Comparison of ENCODE assay signal across 19 cellular contexts in the genomic region with DNA sequence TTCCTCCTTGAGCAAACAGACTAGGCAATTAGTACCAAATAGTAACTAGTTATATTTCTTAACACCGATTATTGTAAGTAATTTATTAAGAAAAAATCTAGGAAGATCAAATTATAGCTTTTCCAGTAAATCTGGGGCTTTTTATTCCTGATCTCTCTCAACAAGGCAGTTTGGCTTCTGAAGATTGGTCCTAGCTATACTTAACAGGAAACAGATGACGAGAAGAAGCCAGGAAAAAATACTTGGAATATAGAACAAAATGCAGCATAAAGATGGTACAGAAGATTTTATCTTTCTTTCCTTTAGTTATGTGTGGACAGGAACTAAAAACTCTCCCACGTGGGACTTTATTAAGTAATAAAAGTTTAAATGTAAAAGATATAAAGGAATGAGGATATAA. TPM values are rescaled to one million over a fixed set of nuclear protein-coding genes. Genes with fewer than 3 reads are reported as not detected.
DNase-seq lines count a peak whose midpoint lies in the region; ATAC-seq and TF ChIP-seq lines count a peak whose summit lies in the region.
"Had no signal": no experiment of that assay in that cellular context is flagged by ENCODE, and none has a peak within 500 bp of the region (broad histone marks: within the 10 kb centered on the region; RNA-seq: fewer than 3 reads in every experiment).

No MANE protein-coding gene starts in this region.

- DNase-seq in CD14-positive monocyte (ENCODE audit: low spot score) (no peak), SK-N-SH (no peak), fibroblast of mammary gland (ENCODE audit: low read depth) (peak; percentile 35), psoas muscle (no peak), spleen (no peak), tibial artery (no peak), NCI-H345 (lab: John Stamatoyannopoulos, UW) (no peak), Calu3 (no peak)
- DNase-seq: AML-193; CD8-positive, alpha-beta T cell; HFFc6; MG63; NCI-H1105; NCI-H187; NCI-H2171 had no signal

- peaks cover 53% of the 10 kb centered on the region for H3K4me1 Mint-ChIP-seq in CD14-positive monocyte
- peaks cover 46% of the 10 kb centered on the region for H3K4me1 Mint-ChIP-seq in Calu3 (ENCODE audit: low read depth, unreplicated experiment)

- ATAC-seq in psoas muscle, result no peak
- ATAC-seq: A549; CD8-positive, alpha-beta T cell had no signal

- peak overlapping the region; percentile 10; the same call in 1 of the 2 replicates for H3K4me2 ChIP-seq in SK-N-SH
- H3K4me2 ChIP-seq: A549, KMS-11 had no signal

- H3K4me3 Mint-ChIP-seq in CD14-positive monocyte, result no peak overlapping the region
- no peak overlapping the region for H3K4me3 Mint-ChIP-seq in Calu3 (ENCODE audit: low read depth, unreplicated experiment)
- H3K4me3 Mint-ChIP-seq: CD8-positive, alpha-beta T cell; HFFc6 had no signal

- H4K20me1 ChIP-seq in SK-N-SH (ENCODE audit: insufficient read depth), result peaks cover 1% of the 10 kb centered on the region; the same call in 1 of the 2 replicates

- POLR2A ChIA-PET in SK-N-SH (lab: Yijun Ruan, JAX), result no interaction called here

- H3K27me3 Mint-ChIP-seq in CD14-positive monocyte (ENCODE audit: low read depth in 3 of 3), result no peaks in the 10 kb centered on the region
- H3K27me3 Mint-ChIP-seq in Calu3 (ENCODE audit: unreplicated experiment), result no peaks in the 10 kb centered on the region

- H3K36me3 ChIP-seq in SK-N-SH (replicated peaks in 1 of 2; ENCODE audit: control insufficient read depth in 1 of 2, insufficient read depth in 2 of 2, low read length in 1 of 2) (peaks cover 3% of the 10 kb centered on the region in 2 experiments), psoas muscle (ENCODE audit: insufficient read depth in 1 of 2, low read depth in 1 of 2) (peaks cover 2 to 6% of the 10 kb centered on the region in 2 donors), spleen (peaks cover 0 to 1% (median 0%) of the 10 kb centered on the region in 6 donors), tibial artery (no peaks in the 10 kb centered on the region)
- H3K36me3 ChIP-seq: MG63, SJSA1 had no signal

- H3K27me3 ChIP-seq in SK-N-SH (ENCODE audit: insufficient read depth), result no peaks in the 10 kb centered on the region
- H3K27me3 ChIP-seq in psoas muscle (ENCODE audit: insufficient read depth in 3 of 3, low read length in 2 of 3), result no peaks in the 10 kb centered on the region
- H3K27me3 ChIP-seq in spleen (replicated peaks in 1 of 7), result no peaks in the 10 kb centered on the region
- H3K27me3 ChIP-seq in tibial artery, result no peaks in the 10 kb centered on the region
- H3K27me3 ChIP-seq: MG63, SJSA1 had no signal

- no peak for TF ChIP-seq EP300 in SK-N-SH (IDR thresholded peaks at IDR 0.05; ENCODE audit: borderline replicate concordance in 1 of 2, low read depth in 1 of 2, low read length in 1 of 2)

- intact Hi-C loops in CD14-positive monocyte (cut with micrococcal nuclease) (no loop called here), psoas muscle (cut with DNase I) (no loop called here), spleen (cut with DNase I; ENCODE audit: low total_unique reads) (no loop called here), tibial artery (cut with DNase I; ENCODE audit: low total_unique reads) (no loop called here), Calu3 (cut with micrococcal nuclease; ENCODE audit: unreplicated experiment) (loop anchor here (2.0 kb wide), 1 partner anchor 46 kb away; no protein-coding TSS in a partner anchor)

- H3K9me2 ChIP-seq in SK-N-SH, result no peaks in the 10 kb centered on the region

- WGBS in SK-N-SH (ENCODE audit: low lambda C conversion rate), result 17% methylated on average over 3 of the region's 3 CpGs
- WGBS in psoas muscle, 3 donors, result 70 to 80% (median 73%) methylated on average over 3 of the region's 3 CpGs
- WGBS in spleen, 5 donors, result 60 to 73% (median 67%) methylated on average over 3 of the region's 3 CpGs

- peaks cover 29% of the 10 kb centered on the region for H3K79me2 ChIP-seq in SK-N-SH (ENCODE audit: insufficient read depth)

- CTCF ChIA-PET in SK-N-SH (lab: Yijun Ruan, JAX), result interaction anchor here (1.7 kb wide), 1 partner anchor 77 kb away, joined by 4 read pairs; no protein-coding TSS in a partner anchor
- CTCF ChIA-PET in Calu3 (lab: Charles Lee), result interaction anchor here (0.8 to 1.7 kb wide), 2 partner anchors 8 to 14 kb away, joined by 3 to 4 read pairs; partner anchors contain the start of gene B3GNT5

- no peak for TF ChIP-seq RAD21 in SK-N-SH (IDR thresholded peaks at IDR 0.05; ENCODE audit: low read length)

- no TSS peak for BruUV-seq in Calu3 (replicated peaks; lab: Mats Ljungman, UMichigan)

- no peak for TF ChIP-seq POLR2A in spleen (IDR thresholded peaks at IDR 0.05)

- 0 out of 2 replicates have a peak overlapping the region, but pooled peaks have one; percentile 4 for H2AFZ ChIP-seq in SK-N-SH (ENCODE audit: low read depth)

- H3K9me3 ChIP-seq in SK-N-SH (no peaks in the 10 kb centered on the region), psoas muscle (no peaks in the 10 kb centered on the region), spleen (no peaks in the 10 kb centered on the region), tibial artery (no peaks in the 10 kb centered on the region)
- H3K9me3 ChIP-seq: A549, MG63, SJSA1 had no signal

- H3K36me3 Mint-ChIP-seq in CD14-positive monocyte (peaks cover under 1 to 6% of the 10 kb centered on the region in 2 donors), Calu3 (ENCODE audit: insufficient read depth, unreplicated experiment) (peaks cover 33% of the 10 kb centered on the region)
- H3K36me3 Mint-ChIP-seq: CD8-positive, alpha-beta T cell had no signal

- peak overlapping the region; percentile 47 to 72 for H3K27ac ChIP-seq in SK-N-SH (ENCODE audit: low read depth in 2 of 2, low read length in 1 of 2)
- peak overlapping the region; percentile 12 for H3K27ac ChIP-seq in psoas muscle
- H3K27ac ChIP-seq in spleen, result peak overlapping the region in 2 of 8 donors; percentile 77 to 79
- no peak overlapping the region for H3K27ac ChIP-seq in tibial artery
- H3K27ac ChIP-seq: A549, KMS-11, RWPE1, SJSA1 had no signal

- H3K27ac Mint-ChIP-seq in CD14-positive monocyte (peak overlapping the region; percentile 92 to 97 (median 95)), Calu3 (ENCODE audit: unreplicated experiment) (no peak overlapping the region)
- H3K27ac Mint-ChIP-seq: CD8-positive, alpha-beta T cell; HFFc6 had no signal

- no peak overlapping the region for H3K9ac ChIP-seq in SK-N-SH
- H3K9ac ChIP-seq: KMS-11 had no signal

- no peak for TF ChIP-seq CTCF in CD14-positive monocyte (IDR thresholded peaks at IDR 0.05)
- no peak for TF ChIP-seq CTCF in SK-N-SH (IDR thresholded peaks at IDR 0.05)
- no peak for TF ChIP-seq CTCF in fibroblast of mammary gland (conservative IDR thresholded peaks at IDR 0.05; ENCODE audit: control insufficient read depth, insufficient read depth, low read depth, low read length)
- TF ChIP-seq CTCF in psoas muscle (IDR thresholded peaks at IDR 0.05), result no peak
- TF ChIP-seq CTCF in spleen (IDR thresholded peaks at IDR 0.05 in 8 of 11, conservative IDR thresholded peaks at IDR 0.05 in 3 of 11), result no peak
- TF ChIP-seq CTCF in tibial artery (IDR thresholded peaks at IDR 0.05), result no peak
- TF ChIP-seq CTCF in Calu3 (IDR thresholded peaks at IDR 0.05; ENCODE audit: unreplicated experiment), result no peak

- peaks cover 6% of the 10 kb centered on the region for H3F3A ChIP-seq in SK-N-SH (replicated peaks; ENCODE audit: insufficient read depth)

- peaks cover 0 to 19% of the 10 kb centered on the region in 2 experiments; a peak in 3 of 4 replicates for H3K4me1 ChIP-seq in SK-N-SH (ENCODE audit: control insufficient read depth in 1 of 2, insufficient read depth in 2 of 2, low read depth in 1 of 2, low read length in 1 of 2)
- peaks cover 53% of the 10 kb centered on the region for H3K4me1 ChIP-seq in psoas muscle
- H3K4me1 ChIP-seq in spleen, result peaks cover 0 to 54% (median 22%) of the 10 kb centered on the region in 6 donors
- H3K4me1 ChIP-seq in tibial artery, result peaks cover 0 to 2% (median 0%) of the 10 kb centered on the region in 4 donors

- H3K9me3 Mint-ChIP-seq in CD14-positive monocyte (no peaks in the 10 kb centered on the region), Calu3 (ENCODE audit: low read depth, unreplicated experiment) (no peaks in the 10 kb centered on the region)
- H3K9me3 Mint-ChIP-seq: CD8-positive, alpha-beta T cell; HFFc6 had no signal

- H3K4me3 ChIP-seq in SK-N-SH (ENCODE audit: low read depth in 2 of 2, low read length in 1 of 2) (no peak overlapping the region; a peak in 2 of 4 replicates), fibroblast of mammary gland (ENCODE audit: control insufficient read depth, low read depth, low read length) (no peak overlapping the region), psoas muscle (no peak overlapping the region), spleen (no peak overlapping the region), tibial artery (no peak overlapping the region)
- H3K4me3 ChIP-seq: A549, MG63, SJSA1 had no signal

TF ChIP-seq in SK-N-SH, 30 proteins besides CTCF, POLR2A, EP300 and RAD21 (continues in another document):
- no peak for TF ChIP-seq MEF2A (IDR thresholded peaks at IDR 0.05; ENCODE audit: borderline replicate concordance, low read depth)
- no peak for TF ChIP-seq GABPA (IDR thresholded peaks at IDR 0.05; ENCODE audit: low read depth)
- TF ChIP-seq JUND (IDR thresholded peaks at IDR 0.05), result peak; percentile 11; the same call in 1 of the 2 replicates
- TF ChIP-seq, protein P1, sequence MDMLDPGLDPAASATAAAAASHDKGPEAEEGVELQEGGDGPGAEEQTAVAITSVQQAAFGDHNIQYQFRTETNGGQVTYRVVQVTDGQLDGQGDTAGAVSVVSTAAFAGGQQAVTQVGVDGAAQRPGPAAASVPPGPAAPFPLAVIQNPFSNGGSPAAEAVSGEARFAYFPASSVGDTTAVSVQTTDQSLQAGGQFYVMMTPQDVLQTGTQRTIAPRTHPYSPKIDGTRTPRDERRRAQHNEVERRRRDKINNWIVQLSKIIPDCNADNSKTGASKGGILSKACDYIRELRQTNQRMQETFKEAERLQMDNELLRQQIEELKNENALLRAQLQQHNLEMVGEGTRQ (IDR thresholded peaks at IDR 0.05; ENCODE audit: borderline replicate concordance, low read depth, low read length), result no peak
- no peak for TF ChIP-seq MXI1 (IDR thresholded peaks at IDR 0.05; ENCODE audit: low read depth, low read length)
- no peak for TF ChIP-seq FOXJ3 (CRISPR knock-in tag; IDR thresholded peaks at IDR 0.05)
- no peak for TF ChIP-seq RXRA (IDR thresholded peaks at IDR 0.05; ENCODE audit: borderline replicate concordance, low read depth)
- TF ChIP-seq NRF1 (IDR thresholded peaks at IDR 0.05; ENCODE audit: low read depth, low read length), result no peak
- TF ChIP-seq NFIC (IDR thresholded peaks at IDR 0.05; ENCODE audit: borderline replicate concordance), result no peak

RNA-seq across cellular contexts. Expression of gene B3GNT5, which starts 8.1 kb away (rescaled TPM):
- polyA plus RNA-seq in CD14-positive monocyte, result 10 to 100 TPM; 14.1 to 17.7 TPM
- 4.7 and 6.0 TPM in 2 replicates for polyA plus RNA-seq in SK-N-SH (2012; rRNA removed)
- polyA plus RNA-seq in SK-N-SH (2012; cell fraction: cytosol; rRNA removed), result 6.9 and 8.4 TPM in 2 replicates
- 2.6 and 5.7 TPM in 2 replicates for polyA plus RNA-seq in SK-N-SH (2012; cell fraction: nucleus; rRNA removed)
- total RNA-seq in psoas muscle, result 10 to 100 TPM; 44.8 to 98.1 (median 63.7) TPM
- polyA plus RNA-seq in psoas muscle, result 10 to 100 TPM; 12.1 to 98.9 (median 43.4) TPM
- total RNA-seq in spleen, result 10 to 100 TPM in 1 of 7 donors, 1 to 10 TPM in 6; 2.2 to 11.9 (median 6.2) TPM
- polyA plus RNA-seq in spleen, result 1 to 10 TPM in 2 of 3 donors, under 1 TPM in 1; 0.61 to 1.2 (median 1.0) TPM
- total RNA-seq in Calu3 (2022), result 42.9 and 43.6 TPM in 2 replicates
- total RNA-seq: HFFc6 had no signal

Comparison
In these comparisons a context has a peak if more than half of its experiments do, and no peak if none do; other contexts are left out.
1. H3K27ac ChIP-seq: peak in SK-N-SH (2 of 2) and psoas muscle (single experiment); none in tibial artery (0 of 2).